8 cellular contexts compared by ENCODE assay signal in genomic region chr22:26484360-26484706, GRCh38.
DNase-seq lines count a peak whose midpoint lies in the region; ATAC-seq and TF ChIP-seq lines count a peak whose summit lies in the region.

No MANE protein-coding gene starts in this region.

- H3K4me3 ChIP-seq in SU-DHL-6 (ENCODE audit: insufficient read depth, low read length, poor library complexity, severe bottlenecking) (peak overlapping the region; percentile 82), fibroblast of pulmonary artery (replicated peaks; ENCODE audit: low read depth, low read length) (peak overlapping the region; percentile 89), skin epidermis (peak overlapping the region; percentile 72 to 94 (median 87))

- ATAC-seq in GM21515 (IDR thresholded peaks at IDR 0.05; ENCODE audit: unreplicated experiment) (peak; percentile 16), HG02759 (IDR thresholded peaks at IDR 0.05; ENCODE audit: unreplicated experiment) (no peak), GM18519 (IDR thresholded peaks at IDR 0.05; ENCODE audit: low FRiP score, unreplicated experiment) (no peak)

- H3F3A ChIP-seq in SU-DHL-6 (ENCODE audit: insufficient read depth), result peaks cover 27% of the 10 kb centered on the region

- H3K27ac ChIP-seq in SU-DHL-6 (ENCODE audit: low read depth, low read length) (peak overlapping the region; percentile 89), skin epidermis (peak overlapping the region in 19 of 21 experiments; percentile 91 to 99 (median 97))

- H3K9me2 ChIP-seq in SU-DHL-6 (replicated peaks; ENCODE audit: insufficient read depth, low read length), result no peaks in the 10 kb centered on the region

- H3K4me2 ChIP-seq in SU-DHL-6 (ENCODE audit: low read depth, low read length, poor library complexity, severe bottlenecking), result peak overlapping the region; percentile 98

- H3K79me2 ChIP-seq in SU-DHL-6 (ENCODE audit: insufficient read depth, low read length), result peaks cover 51% of the 10 kb centered on the region

- peak overlapping the region; percentile 83 for H3K9ac ChIP-seq in SU-DHL-6 (ENCODE audit: low read length)

- H3K36me3 ChIP-seq in SU-DHL-6 (ENCODE audit: low read length), result no peaks in the 10 kb centered on the region

- TF ChIP-seq CTCF in SU-DHL-6 (IDR thresholded peaks at IDR 0.05; ENCODE audit: insufficient read depth, low read length, poor library complexity, severe bottlenecking), result no peak
- no peak for TF ChIP-seq CTCF in fibroblast of pulmonary artery (IDR thresholded peaks at IDR 0.05; ENCODE audit: low read length, missing control alignments)

- H3K9me3 ChIP-seq in SU-DHL-6 (ENCODE audit: insufficient read depth, low read length), result no peaks in the 10 kb centered on the region

- H3K27me3 ChIP-seq in SU-DHL-6 (ENCODE audit: low read length), result no peaks in the 10 kb centered on the region

- no peak for DNase-seq in fibroblast of pulmonary artery (ENCODE audit: low read depth)
- no peak for DNase-seq in GM19240 (ENCODE audit: insufficient read length, low spot score)
- DNase-seq in activated gamma-delta T cell (lab: John Stamatoyannopoulos, UW), result no peak

- H4K20me1 ChIP-seq in SU-DHL-6 (ENCODE audit: low read depth, low read length), result no peaks in the 10 kb centered on the region

- H2AFZ ChIP-seq in SU-DHL-6 (ENCODE audit: low read depth, low read length, severe bottlenecking), result peak overlapping the region; percentile 57
